In genomic region chr17:74211929-74212261, GRCh38 we compare ENCODE assay signal across 9 cellular contexts. TPM values are rescaled to one million over a fixed set of nuclear protein-coding genes. Genes with fewer than 3 reads are reported as not detected.
DNase-seq lines count a peak whose midpoint lies in the region; ATAC-seq and TF ChIP-seq lines count a peak whose summit lies in the region.
"Had no signal": no experiment of that assay in that cellular context is flagged by ENCODE, and none has a peak within 500 bp of the region (broad histone marks: within the 10 kb centered on the region; RNA-seq: fewer than 3 reads in every experiment).

No MANE protein-coding gene starts in this region.

- H3K9me3 ChIP-seq in liver (ENCODE audit: control insufficient read depth in 4 of 4, low read length in 3 of 4) (no peaks in the 10 kb centered on the region), tibial nerve (no peaks in the 10 kb centered on the region)

- H3K36me3 Mint-ChIP-seq in activated T-cell treated with anti-CD3 and anti-CD28 coated beads, Interleukin-2, amount 50 U/mL, for 4 hours (ENCODE audit: insufficient read depth): peaks cover 24% of the 10 kb centered on the region

- no peak for TF ChIP-seq POLR2A in tibial nerve (IDR thresholded peaks at IDR 0.05)

- no peaks in the 10 kb centered on the region for H3K9me3 Mint-ChIP-seq in activated T-cell treated with anti-CD3 and anti-CD28 coated beads, Interleukin-2, amount 50 U/mL, for 4 hours

- no peak for ATAC-seq in activated T-cell treated with anti-CD3 and anti-CD28 coated beads, Interleukin-2, amount 50 U/mL, for 4 hours
- ATAC-seq in HG03571 (IDR thresholded peaks at IDR 0.05; ENCODE audit: unreplicated experiment) (no peak), left colon (no peak)

- no peak for TF ChIP-seq RAD21 in liver (IDR thresholded peaks at IDR 0.05)

- no peak for TF ChIP-seq CTCF in liver (IDR thresholded peaks at IDR 0.05; ENCODE audit: low read depth, low read length, missing input control)
- TF ChIP-seq CTCF in tibial nerve (IDR thresholded peaks at IDR 0.05): no peak

- H3K4me3 Mint-ChIP-seq in activated T-cell treated with anti-CD3 and anti-CD28 coated beads, Interleukin-2, amount 50 U/mL, for 4 hours: peak overlapping the region; percentile 78

- peaks cover 71% of the 10 kb centered on the region for H3K4me1 Mint-ChIP-seq in activated T-cell treated with anti-CD3 and anti-CD28 coated beads, Interleukin-2, amount 50 U/mL, for 4 hours (ENCODE audit: low read depth)

- H3K36me3 ChIP-seq in liver (ENCODE audit: control insufficient read depth in 4 of 4, insufficient read depth in 3 of 4, low read depth in 1 of 4, low read length in 3 of 4): peaks cover 5 to 26% (median 21%) of the 10 kb centered on the region in 4 donors
- peaks cover 0 to 34% (median 0%) of the 10 kb centered on the region in 3 donors for H3K36me3 ChIP-seq in tibial nerve

- H3K9ac ChIP-seq in liver (ENCODE audit: low read depth in 1 of 2, low read length in 2 of 2): no peak overlapping the region

- no peaks in the 10 kb centered on the region for H3K27me3 Mint-ChIP-seq in activated T-cell treated with anti-CD3 and anti-CD28 coated beads, Interleukin-2, amount 50 U/mL, for 4 hours (ENCODE audit: low read depth)

- H3K27ac ChIP-seq in angular gyrus (ENCODE audit: low read depth, low read length): peak overlapping the region; percentile 89
- H3K27ac ChIP-seq in liver (ENCODE audit: low read depth in 1 of 2, low read length in 2 of 2): no peak overlapping the region
- peak overlapping the region; percentile 43 to 88 (median 81) for H3K27ac ChIP-seq in tibial nerve

- no peak for DNase-seq in activated T-cell treated with anti-CD3 and anti-CD28 coated beads, Interleukin-2, amount 50 U/mL, for 4 hours
- DNase-seq in activated T-cell treated with anti-CD3 and anti-CD28 coated beads for 4 hours (no peak), tibial nerve (ENCODE audit: low spot score in 2 of 2) (no peak), activated gamma-delta T cell (lab: John Stamatoyannopoulos, UW) (no peak), left colon (no peak)
- DNase-seq: NCI-H1105 had no signal

- no peak for TF ChIP-seq EP300 in tibial nerve (IDR thresholded peaks at IDR 0.05)

- no peaks in the 10 kb centered on the region for H3K27me3 ChIP-seq in liver (ENCODE audit: control insufficient read depth in 4 of 4, insufficient read depth in 4 of 4, low read length in 3 of 4)
- H3K27me3 ChIP-seq in tibial nerve: no peaks in the 10 kb centered on the region

- peaks cover 9 to 35% (median 24%) of the 10 kb centered on the region in 4 donors for H3K4me1 ChIP-seq in liver (ENCODE audit: control insufficient read depth in 4 of 4, insufficient read depth in 4 of 4, low read length in 3 of 4)
- H3K4me1 ChIP-seq in tibial nerve: peaks cover 0 to 78% (median 33%) of the 10 kb centered on the region in 4 donors

- H3K4me3 ChIP-seq in liver (ENCODE audit: low read depth in 1 of 3, low read length in 3 of 3) (peak overlapping the region in 2 of 3 donors; percentile 62 to 63), tibial nerve (peak overlapping the region; percentile 49 to 68 (median 58))

- WGBS in liver: 54% methylated on average over 12 of the region's 12 CpGs
- 25% methylated on average over 11 of the region's 12 CpGs for WGBS in tibial nerve, 2 donors

- intact Hi-C loops in left colon (cut with DNase I, micrococcal nuclease): no loop called here

TF ChIP-seq in liver, 16 proteins besides CTCF, POLR2A, EP300 and RAD21:
- TF ChIP-seq MAX (IDR thresholded peaks at IDR 0.05): no peak
- TF ChIP-seq YY1 (IDR thresholded peaks at IDR 0.05): no peak

RNA-seq across cellular contexts. Expression of gene TTYH2, which starts 1.5 kb away (rescaled TPM):
- total RNA-seq in activated T-cell treated with anti-CD3 and anti-CD28 coated beads, Interleukin-2, amount 50 U/mL, for 4 hours: 1 to 10 TPM; 2.0 to 4.5 (median 3.5) TPM
- 1 to 10 TPM; 1.3 to 2.4 TPM for total RNA-seq in liver
- under 1 TPM; 0.40 to 0.72 TPM for polyA plus RNA-seq in liver
- 10 to 100 TPM; 22.6 to 37.2 (median 26.4) TPM for total RNA-seq in tibial nerve
- total RNA-seq in left colon: 1 to 10 TPM; 1.4 to 3.0 TPM

RNA-seq across cellular contexts. Expression of gene RPL38, which starts 8.4 kb away (rescaled TPM):
- 1,000 to 10,000 TPM; 1,282 to 1,442 (median 1,420) TPM for total RNA-seq in activated T-cell treated with anti-CD3 and anti-CD28 coated beads, Interleukin-2, amount 50 U/mL, for 4 hours
- total RNA-seq in liver (1,000 to 10,000 TPM in 1 of 2 donors, 10 to 100 TPM in 1; 67.7 to 1,367 TPM), tibial nerve (100 to 1,000 TPM; 284 to 366 (median 363) TPM), left colon (100 to 1,000 TPM; 629 to 677 TPM)
- 100 to 1,000 TPM; 387 to 523 TPM for polyA plus RNA-seq in liver

Comparison
In these comparisons a context has a peak if more than half of its experiments do, and no peak if none do; other contexts are left out.
1. H3K27ac ChIP-seq: peak in angular gyrus (single experiment) and tibial nerve (4 of 4); none in liver (0 of 2).
2. RNA of gene TTYH2, which starts 1.5 kb away (total RNA-seq): 22.6 to 37.2 TPM in tibial nerve; 2.0 to 4.5 TPM in activated T-cell treated with anti-CD3 and anti-CD28 coated beads, Interleukin-2, amount 50 U/mL, for 4 hours, 1.4 to 3.0 TPM in left colon and 1.3 to 2.4 TPM in liver; every median in the first group is over 4 times any median in the second.